8 cellular contexts compared by ENCODE assay signal in genomic region chr21:32770514-32771133, GRCh38. TPM values are rescaled to one million over a fixed set of nuclear protein-coding genes. Genes with fewer than 3 reads are reported as not detected.
A peak's percentile ranks its signal among the peaks of the same experiment; 100 is the strongest.
DNase-seq lines count a peak whose midpoint lies in the region; ATAC-seq and TF ChIP-seq lines count a peak whose summit lies in the region.

No MANE protein-coding gene starts in this region.

- H3K4me1 Mint-ChIP-seq in nephron progenitor cell, result peaks cover 56% of the 10 kb centered on the region

- H3K9me3 ChIP-seq in ES-I3 (ENCODE audit: control insufficient read depth, insufficient read depth, low read length) (no peaks in the 10 kb centered on the region; the same call in 1 of the 2 replicates), esophagus (ENCODE audit: control insufficient read depth in 2 of 2, insufficient read depth in 1 of 2, low read depth in 1 of 2, low read length in 1 of 2) (no peaks in the 10 kb centered on the region)

- H3K27ac Mint-ChIP-seq in nephron progenitor cell, result peak overlapping the region; percentile 99

- DNase-seq in nephron progenitor cell (no peak), NCI-H187 treated with DMSO at 0.1 percent for 48 hours (lab: John Stamatoyannopoulos, UW) (no peak), NCI-H187 (lab: John Stamatoyannopoulos, UW) (no peak)
- DNase-seq in stimulated activated CD4-positive, alpha-beta T cell treated with anti-CD3 and anti-CD28 coated beads, Interleukin-4, amount 100 ng/mL, for 24 hours, result no peak

- H3K27me3 ChIP-seq in esophagus (ENCODE audit: control insufficient read depth in 1 of 2, insufficient read depth in 2 of 2, low read length in 2 of 2), result no peaks in the 10 kb centered on the region

- H3K9ac ChIP-seq in ES-I3 (ENCODE audit: low read depth, low read length), result peak overlapping the region; percentile 100

- peaks cover 14% of the 10 kb centered on the region for H3K36me3 ChIP-seq in ES-I3 (ENCODE audit: insufficient read depth, low read length)
- no peaks in the 10 kb centered on the region for H3K36me3 ChIP-seq in esophagus (ENCODE audit: control insufficient read depth in 2 of 2, insufficient read depth in 2 of 2, low read length in 1 of 2)

- H3K27me3 Mint-ChIP-seq in nephron progenitor cell (ENCODE audit: low read depth, poor library complexity), result peaks cover 2% of the 10 kb centered on the region

- H3K4me1 ChIP-seq in ES-I3 (ENCODE audit: insufficient read depth, low read length), result no peaks in the 10 kb centered on the region
- no peaks in the 10 kb centered on the region for H3K4me1 ChIP-seq in esophagus (ENCODE audit: control insufficient read depth in 2 of 2, insufficient read depth in 2 of 2, low read length in 1 of 2)

- H3K4me3 Mint-ChIP-seq in nephron progenitor cell, result peak overlapping the region; percentile 100

- peaks cover 36% of the 10 kb centered on the region for H3K36me3 Mint-ChIP-seq in nephron progenitor cell (ENCODE audit: low read depth)

- H3K27ac ChIP-seq in esophagus (ENCODE audit: low read depth in 2 of 2, low read length in 1 of 2), result peak overlapping the region; percentile 93 to 94

- ATAC-seq in HG02852 (IDR thresholded peaks at IDR 0.05; ENCODE audit: unreplicated experiment) (peak; percentile 1), SK-N-SH treated with all-trans-retinoic acid at 6 μM for 48 hours (peak; percentile 24)

- WGBS in esophagus, 2 donors, result 3% methylated on average over 14 of the region's 14 CpGs

- no peak for TF ChIP-seq CTCF in nephron progenitor cell (IDR thresholded peaks at IDR 0.05)

- H3K9me3 Mint-ChIP-seq in nephron progenitor cell, result peaks cover 3% of the 10 kb centered on the region

- peak overlapping the region; percentile 91 for H3K4me3 ChIP-seq in esophagus (ENCODE audit: low read depth in 1 of 2, low read length in 2 of 2)

TF ChIP-seq in SK-N-SH treated with all-trans-retinoic acid at 6 μM for 48 hours, 23 proteins besides CTCF, POLR2A, EP300 and RAD21:
- no peak for TF ChIP-seq ARNTL (CRISPR knock-in tag; IDR thresholded peaks at IDR 0.05; ENCODE audit: borderline replicate concordance, low read depth)
- no peak for TF ChIP-seq POU6F1 (CRISPR knock-in tag; IDR thresholded peaks at IDR 0.05; ENCODE audit: borderline replicate concordance, low read depth)
- TF ChIP-seq CSDC2 (CRISPR knock-in tag; IDR thresholded peaks at IDR 0.05), result no peak
- no peak for TF ChIP-seq ZFP3 (CRISPR knock-in tag; IDR thresholded peaks at IDR 0.05)
- TF ChIP-seq OSR1 (CRISPR knock-in tag; IDR thresholded peaks at IDR 0.05), result no peak

RNA-seq across cellular contexts. Expression of gene PAXBP1, which starts 0.9 kb away (rescaled TPM):
- 10 to 100 TPM in 1 of 2 donors, 1 to 10 TPM in 1; 9.0 to 21.1 TPM for polyA plus RNA-seq in esophagus

RNA-seq across cellular contexts. Expression of gene SYNJ1, which starts 42.8 kb away (rescaled TPM):
- 1 to 10 TPM; 2.3 to 3.8 TPM for polyA plus RNA-seq in esophagus
